Comparison of ENCODE assay signal across 8 cellular contexts in genomic region chr17:74981979-74982662, GRCh38. TPM values are rescaled to one million over a fixed set of nuclear protein-coding genes. Genes with fewer than 3 reads are reported as not detected.
DNase-seq lines count a peak whose midpoint lies in the region; ATAC-seq and TF ChIP-seq lines count a peak whose summit lies in the region.

No MANE protein-coding gene starts in this region.

- peak; percentile 65 for TF ChIP-seq POLR2A in transverse colon (IDR thresholded peaks at IDR 0.05)

- H3K4me1 Mint-ChIP-seq in activated naive CD8-positive, alpha-beta T cell treated with anti-CD3 and anti-CD28 coated beads, Interleukin-2, amount 50 U/mL, for 24 hours = peaks cover 17% of the 10 kb centered on the region

- no peaks in the 10 kb centered on the region for H3K9me2 ChIP-seq in MM.1S (replicated peaks; ENCODE audit: insufficient read depth, low read length)

- peak overlapping the region; percentile 77 for H3K27ac Mint-ChIP-seq in activated naive CD8-positive, alpha-beta T cell treated with anti-CD3 and anti-CD28 coated beads, Interleukin-2, amount 50 U/mL, for 24 hours

- H3K9me3 Mint-ChIP-seq in activated naive CD8-positive, alpha-beta T cell treated with anti-CD3 and anti-CD28 coated beads, Interleukin-2, amount 50 U/mL, for 24 hours = no peaks in the 10 kb centered on the region

- peak overlapping the region; percentile 55 for H3K4me3 ChIP-seq in MM.1S (ENCODE audit: low read length)
- H3K4me3 ChIP-seq in heart right ventricle = peak overlapping the region; percentile 40 to 79 (median 68)
- H3K4me3 ChIP-seq in transverse colon = peak overlapping the region; percentile 35 to 68 (median 54)

- ATAC-seq in SK-N-SH treated with all-trans-retinoic acid at 6 μM for 48 hours (peak; percentile 94), heart right ventricle (peak; percentile 93 to 96 (median 95)), HG03565 (IDR thresholded peaks at IDR 0.05; ENCODE audit: unreplicated experiment) (no peak)
- ATAC-seq in activated naive CD8-positive, alpha-beta T cell treated with anti-CD3 and anti-CD28 coated beads, Interleukin-2, amount 50 U/mL, for 24 hours = peak; percentile 89

- in situ Hi-C loops in GM13977 (cut with MboI; ENCODE audit: low pct_unique_long_range_greater_than_20kb, low sequenced_read_pairs, unreplicated experiment) (no loop called here), transverse colon (cut with MboI; ENCODE audit: low pct_ligation_motif_present in 1 of 4, low pct_unique_long_range_greater_than_20kb in 1 of 4, low sequenced_read_pairs in 3 of 4) (no loop called here)

- H3K36me3 Mint-ChIP-seq in activated naive CD8-positive, alpha-beta T cell treated with anti-CD3 and anti-CD28 coated beads, Interleukin-2, amount 50 U/mL, for 24 hours (ENCODE audit: low read depth) = no peaks in the 10 kb centered on the region

- no peaks in the 10 kb centered on the region for H4K20me1 ChIP-seq in MM.1S (ENCODE audit: insufficient read depth, low read length)

- H3F3A ChIP-seq in MM.1S (ENCODE audit: insufficient read depth, low read length) = no peaks in the 10 kb centered on the region

- H3K36me3 ChIP-seq in MM.1S (replicated peaks; ENCODE audit: insufficient read depth, low read length) (no peaks in the 10 kb centered on the region), heart right ventricle (no peaks in the 10 kb centered on the region), transverse colon (no peaks in the 10 kb centered on the region)

- WGBS in heart right ventricle, 2 donors = 0% methylated on average over 57 to 61 of the region's 61 CpGs
- 0 to 7% methylated on average over 3 to 44 of the region's 61 CpGs for WGBS in transverse colon (ENCODE audit: low coverage in 1 of 2), 2 donors

- no peaks in the 10 kb centered on the region for H3K79me2 ChIP-seq in MM.1S (ENCODE audit: low read length)

- no peak for TF ChIP-seq EP300 in transverse colon (IDR thresholded peaks at IDR 0.05; ENCODE audit: low read depth)

- H3K27ac ChIP-seq in MM.1S (ENCODE audit: low read length) (no peak overlapping the region), heart right ventricle (peak overlapping the region; percentile 76 to 96 (median 92)), transverse colon (peak overlapping the region; percentile 74 to 90 (median 83))

- peak overlapping the region; percentile 44 for H2AFZ ChIP-seq in MM.1S (ENCODE audit: low read length)

- peak overlapping the region; percentile 81 for H3K4me2 ChIP-seq in MM.1S (ENCODE audit: low read depth, low read length)

- peaks cover 26% of the 10 kb centered on the region for H3K27me3 Mint-ChIP-seq in activated naive CD8-positive, alpha-beta T cell treated with anti-CD3 and anti-CD28 coated beads, Interleukin-2, amount 50 U/mL, for 24 hours

- H3K9me3 ChIP-seq in MM.1S (replicated peaks; ENCODE audit: insufficient read depth, low read length) = no peaks in the 10 kb centered on the region
- no peaks in the 10 kb centered on the region for H3K9me3 ChIP-seq in heart right ventricle
- no peaks in the 10 kb centered on the region for H3K9me3 ChIP-seq in transverse colon

- peak overlapping the region; percentile 82 for H3K4me3 Mint-ChIP-seq in activated naive CD8-positive, alpha-beta T cell treated with anti-CD3 and anti-CD28 coated beads, Interleukin-2, amount 50 U/mL, for 24 hours

- DNase-seq in GM13977 (ENCODE audit: low spot score) (peak; percentile 86), MM.1S (no peak), heart right ventricle (peak; percentile 73 to 81), pons (ENCODE audit: low spot score) (peak; percentile 88), transverse colon (peak; percentile 77)
- peak; percentile 79 for DNase-seq in activated naive CD8-positive, alpha-beta T cell treated with anti-CD3 and anti-CD28 coated beads, Interleukin-2, amount 50 U/mL, for 24 hours

- H3K4me1 ChIP-seq in MM.1S (ENCODE audit: low read length) (peaks cover 7% of the 10 kb centered on the region; the same call in 1 of the 2 replicates), heart right ventricle (peaks cover 4 to 30% (median 20%) of the 10 kb centered on the region in 9 donors), transverse colon (peaks cover 6 to 19% (median 16%) of the 10 kb centered on the region in 4 donors)

- H3K9ac ChIP-seq in MM.1S (ENCODE audit: low read length) = no peak overlapping the region

- no peak for TF ChIP-seq CTCF in GM13977 (IDR thresholded peaks at IDR 0.05; ENCODE audit: extremely low read depth, insufficient read depth, missing control alignments)
- TF ChIP-seq CTCF in MM.1S (IDR thresholded peaks at IDR 0.05; ENCODE audit: low read length) = no peak
- peak in 5 of 9 donors; percentile 7 to 34 (median 25) for TF ChIP-seq CTCF in heart right ventricle (IDR thresholded peaks at IDR 0.05)
- peak in 1 of 5 experiments; percentile 37 for TF ChIP-seq CTCF in transverse colon (IDR thresholded peaks at IDR 0.05)

- intact Hi-C loops in heart right ventricle (cut with DNase I) = loop anchor here in 3 of 10 donors (2.0 to 10.0 kb wide), 3 partner anchors 31 to 53 kb away; partner anchors contain the start of gene MRPL58 (in 1 of the 3)
- intact Hi-C loops in transverse colon (cut with DNase I; ENCODE audit: low total_unique reads) = no loop called here

- H3K27me3 ChIP-seq in MM.1S (replicated peaks; ENCODE audit: insufficient read depth, low read length) (peaks cover 79% of the 10 kb centered on the region), heart right ventricle (peaks cover 0 to 27% (median 0%) of the 10 kb centered on the region in 7 donors), transverse colon (no peaks in the 10 kb centered on the region)

TF ChIP-seq in SK-N-SH treated with all-trans-retinoic acid at 6 μM for 48 hours, 23 proteins besides CTCF, POLR2A, EP300 and RAD21:
- TF ChIP-seq ZNF70 (CRISPR knock-in tag; IDR thresholded peaks at IDR 0.05) = 0 out of 2 replicates have a peak, but pooled peaks have one; percentile 44
- TF ChIP-seq CREB5 (CRISPR knock-in tag; IDR thresholded peaks at IDR 0.05; ENCODE audit: low read depth) = peak; percentile 80; the same call in 1 of the 2 replicates
- 0 out of 2 replicates have a peak, but pooled peaks have one; percentile 54 for TF ChIP-seq SNAI2 (CRISPR knock-in tag; IDR thresholded peaks at IDR 0.05)
- TF ChIP-seq PPARA (CRISPR knock-in tag; IDR thresholded peaks at IDR 0.05; ENCODE audit: borderline replicate concordance) = no peak
- no peak for TF ChIP-seq OSR1 (CRISPR knock-in tag; IDR thresholded peaks at IDR 0.05)

RNA-seq across cellular contexts. Expression of gene CDR2L, which starts 5.3 kb away (rescaled TPM):
- 10 to 100 TPM; 10.8 to 25.3 (median 16.3) TPM for total RNA-seq in heart right ventricle
- 10 to 100 TPM in 1 of 2 donors, 1 to 10 TPM in 1; 8.5 to 11.9 TPM for polyA plus RNA-seq in heart right ventricle
- 1 to 10 TPM; 2.0 to 5.6 (median 3.6) TPM for total RNA-seq in transverse colon

RNA-seq across cellular contexts. Expression of gene HID1, which starts 9.6 kb away (rescaled TPM):
- total RNA-seq in heart right ventricle = 10 to 100 TPM in 4 of 10 donors, 1 to 10 TPM in 6; 3.9 to 15.5 (median 9.5) TPM
- 10 to 100 TPM in 1 of 2 donors, 1 to 10 TPM in 1; 8.0 to 23.8 TPM for polyA plus RNA-seq in heart right ventricle
- 100 to 1,000 TPM in 1 of 4 donors, 10 to 100 TPM in 3; 30.2 to 221 (median 50.7) TPM for total RNA-seq in transverse colon

RNA-seq across cellular contexts. Expression of gene MRPL58, which starts 30.3 kb away (rescaled TPM):
- total RNA-seq in heart right ventricle = 10 to 100 TPM; 43.7 to 64.1 (median 51.7) TPM
- polyA plus RNA-seq in heart right ventricle = 10 to 100 TPM; 71.8 to 72.3 TPM
- 10 to 100 TPM in 2 of 4 donors, under 1 TPM in 1, not detected in 1; 1.00 to 41.3 (median 37.4) TPM for total RNA-seq in transverse colon

RNA-seq across cellular contexts. Expression of gene OTOP3, which starts 46.4 kb away (rescaled TPM):
- total RNA-seq in heart right ventricle (not detected), transverse colon (1 to 10 TPM in 2 of 4 donors, not detected in 2; 1.6 to 3.8 TPM)
- not detected for polyA plus RNA-seq in heart right ventricle

RNA-seq across cellular contexts. Expression of gene OTOP2, which starts 58.0 kb away (rescaled TPM):
- not detected for total RNA-seq in heart right ventricle
- not detected for polyA plus RNA-seq in heart right ventricle
- total RNA-seq in transverse colon = 10 to 100 TPM in 3 of 4 donors, 1 to 10 TPM in 1; 3.4 to 99.1 (median 62.6) TPM

Comparison
In these comparisons a context has a peak if more than half of its experiments do, and no peak if none do; other contexts are left out.
1. CTCF ChIP-seq: peak in heart right ventricle (5 of 9); none in GM13977 (single experiment) and MM.1S (single experiment).
2. Peak in every context shown above with its lines, with median percentiles within 50 percentile points of each other: H3K4me3 ChIP-seq.